Comparison of ENCODE assay signal across 1 cellular context in the genomic region with DNA sequence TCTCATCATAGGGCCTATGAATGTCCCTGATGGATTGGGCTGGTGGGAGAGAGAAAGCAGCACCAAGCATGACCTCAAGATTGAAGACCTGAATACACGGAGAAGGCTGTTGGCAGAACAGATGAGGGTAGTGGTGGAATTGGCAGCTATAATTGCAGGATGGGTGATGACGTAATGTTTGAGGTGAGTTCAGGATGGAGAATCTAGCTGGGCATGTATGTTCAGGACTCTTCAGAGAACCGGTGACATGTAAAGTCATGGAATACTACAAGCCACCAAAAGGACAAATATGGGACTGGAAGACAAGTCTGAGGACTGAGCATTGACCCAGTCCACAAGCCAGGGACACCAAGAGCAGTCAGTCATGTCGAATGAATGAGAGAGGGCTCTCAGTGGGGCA.
A peak's percentile ranks its signal among the peaks of the same experiment; 100 is the strongest.
TF ChIP-seq lines count a peak whose summit lies in the region.

No MANE protein-coding gene starts in this region.

TF ChIP-seq in K562, 482 proteins besides CTCF, POLR2A, EP300 and RAD21 (continued from another document):
- peak; percentile 63 for TF ChIP-seq ATF3 (IDR thresholded peaks at IDR 0.05)
- TF ChIP-seq ATF3 (CRISPR knock-in tag; conservative IDR thresholded peaks at IDR 0.05) = no peak
- peak; percentile 62; the same call in 1 of the 2 replicates for TF ChIP-seq ATF7 (IDR thresholded peaks at IDR 0.05)
